Comparison of ENCODE assay signal across 9 cellular contexts in genomic region chr10:48659790-48660189, GRCh38. TPM values are rescaled to one million over a fixed set of nuclear protein-coding genes. Genes with fewer than 3 reads are reported as not detected.
DNase-seq lines count a peak whose midpoint lies in the region; ATAC-seq and TF ChIP-seq lines count a peak whose summit lies in the region.
"Had no signal": no experiment of that assay in that cellular context is flagged by ENCODE, and none has a peak within 500 bp of the region (broad histone marks: within the 10 kb centered on the region; RNA-seq: fewer than 3 reads in every experiment).

No MANE protein-coding gene starts in this region.

- TF ChIP-seq CTCF in AG09319 (IDR thresholded peaks at IDR 0.05; ENCODE audit: low read depth, low read length) = peak; percentile 35
- TF ChIP-seq CTCF in GM12873 (IDR thresholded peaks at IDR 0.05; ENCODE audit: insufficient read depth, low read depth, low read length, missing control alignments) = peak; percentile 24
- peak; percentile 63 for TF ChIP-seq CTCF in OCI-LY1 (IDR thresholded peaks at IDR 0.05; ENCODE audit: low read length)
- TF ChIP-seq CTCF in epithelial cell of proximal tubule (conservative IDR thresholded peaks at IDR 0.05; ENCODE audit: low read depth, low read length) = peak; percentile 48

- no peaks in the 10 kb centered on the region for H3K9me2 ChIP-seq in OCI-LY1 (ENCODE audit: low read depth, low read length)

- H3K4me3 ChIP-seq in OCI-LY1 (ENCODE audit: low read depth, low read length, poor library complexity, severe bottlenecking) (no peak overlapping the region), epithelial cell of proximal tubule (ENCODE audit: low read depth, low read length) (no peak overlapping the region)
- H3K4me3 ChIP-seq: SK-N-MC had no signal

- no peak overlapping the region for H3K4me2 ChIP-seq in OCI-LY1 (ENCODE audit: low read length)

- H3K27ac ChIP-seq in OCI-LY1 (ENCODE audit: low read depth, low read length, poor library complexity, severe bottlenecking) = no peak overlapping the region
- H3K27ac ChIP-seq: SK-N-MC had no signal

- H3K36me3 ChIP-seq in OCI-LY1 (ENCODE audit: insufficient read depth, low read length) = no peaks in the 10 kb centered on the region

- H3K79me2 ChIP-seq in OCI-LY1 (ENCODE audit: insufficient read depth, low read length) = no peaks in the 10 kb centered on the region

- H3K9me3 ChIP-seq in OCI-LY1 (ENCODE audit: low read length) = no peaks in the 10 kb centered on the region

- no peaks in the 10 kb centered on the region for H3K27me3 ChIP-seq in OCI-LY1 (ENCODE audit: insufficient read depth, low read length)

- no peaks in the 10 kb centered on the region for H3F3A ChIP-seq in OCI-LY1 (ENCODE audit: insufficient read depth, low read length)

- in situ Hi-C loops in G401 (cut with HindIII; ENCODE audit: low sequenced_read_pairs) = no loop called here

- peaks cover 26% of the 10 kb centered on the region for H3K4me1 ChIP-seq in OCI-LY1 (ENCODE audit: insufficient read depth, low read length, severe bottlenecking)

- no peak for ATAC-seq in GM19328 (IDR thresholded peaks at IDR 0.05; ENCODE audit: unreplicated experiment)

- DNase-seq in AG09319 (ENCODE audit: extremely low read depth, low read depth) = no peak
- no peak for DNase-seq in epithelial cell of proximal tubule (ENCODE audit: low read depth)
- DNase-seq in G401 (ENCODE audit: low spot score) = no peak
- DNase-seq in NCI-H2107 treated with DMSO at 0.1 percent for 48 hours (lab: John Stamatoyannopoulos, UW; ENCODE audit: unreplicated experiment) = no peak
- no peak for DNase-seq in activated effector memory CD4-positive, alpha-beta T cell treated with anti-CD3 and anti-CD28 coated beads, Interleukin-2, amount 50 U/mL, for 16 hours

- H4K20me1 ChIP-seq in OCI-LY1 (ENCODE audit: insufficient read depth, low read length) = no peaks in the 10 kb centered on the region

- H2AFZ ChIP-seq in OCI-LY1 (ENCODE audit: low read length) = no peak overlapping the region

- H3K9ac ChIP-seq in OCI-LY1 (ENCODE audit: low read length) = no peak overlapping the region

RNA-seq across cellular contexts. Expression of gene WDFY4, which starts 24.9 kb away (rescaled TPM):
- not detected in 2 replicates for total RNA-seq in epithelial cell of proximal tubule
- total RNA-seq in G401 (2014; rRNA removed; shearing (Covaris generic)) = not detected in 2 replicates

RNA-seq across cellular contexts. Expression of gene ARHGAP22, which starts 54.9 kb away (rescaled TPM):
- 11.2 and 24.5 TPM in 2 replicates for total RNA-seq in epithelial cell of proximal tubule
- 1.2 and 4.0 TPM in 2 replicates for total RNA-seq in G401 (2014; rRNA removed; shearing (Covaris generic))
